Comparison of ENCODE assay signal across 35 cellular contexts in the genomic region with DNA sequence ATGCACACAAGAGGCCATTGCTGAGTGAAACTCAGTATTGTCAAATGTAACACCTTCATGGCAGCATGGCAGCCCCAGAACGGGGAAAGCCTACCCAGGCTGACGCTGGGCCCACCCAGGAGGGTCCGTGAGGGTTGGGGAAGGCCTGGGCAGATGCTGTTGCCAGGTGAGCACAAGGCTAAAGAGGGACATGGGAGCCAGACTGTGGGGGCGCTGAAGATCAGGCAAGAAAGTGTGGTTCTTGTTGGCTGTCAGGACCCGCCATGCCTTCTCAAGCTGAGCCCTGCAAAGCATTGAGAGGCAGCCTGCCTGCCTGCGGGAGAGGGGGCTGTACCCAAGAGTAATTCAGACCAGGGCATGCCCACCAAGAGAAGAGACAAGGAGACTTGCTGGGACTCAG.
"Had no signal": no experiment of that assay in that cellular context is flagged by ENCODE, and none has a peak within 500 bp of the region (broad histone marks: within the 10 kb centered on the region; RNA-seq: fewer than 3 reads in every experiment).

No MANE protein-coding gene starts in this region.

- H3K27ac ChIP-seq: brain microvascular endothelial cell, KMS-11, PC-9, VCaP had no signal

- H3K36me3 ChIP-seq: brain microvascular endothelial cell had no signal

- ATAC-seq: activated CD8-positive, alpha-beta memory T cell treated with anti-CD3 and anti-CD28 coated beads, Interleukin-2, amount 10 ng/mL, durations not matched to agents 7 days and 5 days; Right ventricle myocardium inferior had no signal

- DNase-seq: activated CD4-positive, alpha-beta memory T cell treated with anti-CD3 and anti-CD28 coated beads, Interleukin-2, amount 10 ng/mL, durations not matched to agents 7 days and 5 days; activated CD4-positive, alpha-beta T cell treated with anti-CD3 and anti-CD28 coated beads for 1 hour; activated CD4-positive, alpha-beta T cell treated with anti-CD3 and anti-CD28 coated beads for 48 hours; activated CD4-positive, CD25-positive, alpha-beta regulatory T cell; activated CD8-positive, alpha-beta memory T cell treated with anti-CD3 and anti-CD28 coated beads for 24 hours; activated CD8-positive, alpha-beta memory T cell treated with anti-CD3 and anti-CD28 coated beads, Interleukin-2, amount 10 ng/mL, durations not matched to agents 7 days and 5 days; activated CD8-positive, alpha-beta memory T cell treated with anti-CD3 and anti-CD28 coated beads, Interleukin-2, amount 50 U/mL, for 48 hours; activated effector memory CD4-positive, alpha-beta T cell treated with Interleukin-2 at 50 U/mL for 16 hours; activated naive CD4-positive, alpha-beta T cell treated with anti-CD3 and anti-CD28 coated beads, Interleukin-2, amount 50 U/mL, for 16 hours; activated naive CD8-positive, alpha-beta T cell treated with anti-CD3 and anti-CD28 coated beads for 36 hours; activated T-cell treated with anti-CD3 and anti-CD28 coated beads, Interleukin-2, amount 50 U/mL, for 48 hours; amniotic stem cell; aorta; brain microvascular endothelial cell; MM.1S; NCI-H1092 treated with DMSO at 0.1 percent for 48 hours; NCI-H1417; NCI-H146; NCI-H187; NCI-H2029 treated with DMSO at 0.1 percent for 48 hours; NCI-H2107; NCI-H2171; NCI-H510A; NCI-H526; NCI-H748 treated with DMSO at 0.1 percent for 48 hours; NK-92 treated with Interleukin-12 subunit alpha and Interleukin-12 subunit beta, amount 100 ng/mL, for 24 hours; PC-9; SW 1271; T-helper 1 cell; T-helper 2 cell; T-helper 9 cell had no signal

- H3K27me3 Mint-ChIP-seq: activated CD4-positive, alpha-beta memory T cell treated with anti-CD3 and anti-CD28 coated beads, Interleukin-2, amount 10 ng/mL, durations not matched to agents 7 days and 5 days; activated CD8-positive, alpha-beta memory T cell treated with anti-CD3 and anti-CD28 coated beads, Interleukin-2, amount 10 ng/mL, durations not matched to agents 7 days and 5 days; activated naive CD8-positive, alpha-beta T cell treated with anti-CD3 and anti-CD28 coated beads for 36 hours had no signal

- H3K4me3 Mint-ChIP-seq: activated CD4-positive, alpha-beta memory T cell treated with anti-CD3 and anti-CD28 coated beads, Interleukin-2, amount 10 ng/mL, durations not matched to agents 7 days and 5 days; activated CD8-positive, alpha-beta memory T cell treated with anti-CD3 and anti-CD28 coated beads, Interleukin-2, amount 10 ng/mL, durations not matched to agents 7 days and 5 days; activated naive CD8-positive, alpha-beta T cell treated with anti-CD3 and anti-CD28 coated beads for 36 hours; central memory CD8-positive, alpha-beta T cell had no signal

- H3K9me3 Mint-ChIP-seq: activated CD4-positive, alpha-beta memory T cell treated with anti-CD3 and anti-CD28 coated beads, Interleukin-2, amount 10 ng/mL, durations not matched to agents 7 days and 5 days; activated naive CD8-positive, alpha-beta T cell treated with anti-CD3 and anti-CD28 coated beads for 36 hours; central memory CD8-positive, alpha-beta T cell had no signal

- H2AFZ ChIP-seq: PC-9 had no signal

- H3K36me3 Mint-ChIP-seq: activated CD8-positive, alpha-beta memory T cell treated with anti-CD3 and anti-CD28 coated beads, Interleukin-2, amount 10 ng/mL, durations not matched to agents 7 days and 5 days; activated naive CD8-positive, alpha-beta T cell treated with anti-CD3 and anti-CD28 coated beads for 36 hours had no signal

- H3K4me2 ChIP-seq: KMS-11, PC-9 had no signal

- H3K27ac Mint-ChIP-seq: activated CD4-positive, alpha-beta memory T cell treated with anti-CD3 and anti-CD28 coated beads, Interleukin-2, amount 10 ng/mL, durations not matched to agents 7 days and 5 days; activated CD8-positive, alpha-beta memory T cell treated with anti-CD3 and anti-CD28 coated beads, Interleukin-2, amount 10 ng/mL, durations not matched to agents 7 days and 5 days; activated naive CD8-positive, alpha-beta T cell treated with anti-CD3 and anti-CD28 coated beads for 36 hours had no signal

- H3K4me3 ChIP-seq: PC-9 had no signal

- H3K27me3 ChIP-seq: brain microvascular endothelial cell had no signal

- H3K4me1 Mint-ChIP-seq: activated CD4-positive, alpha-beta memory T cell treated with anti-CD3 and anti-CD28 coated beads, Interleukin-2, amount 10 ng/mL, durations not matched to agents 7 days and 5 days; activated CD8-positive, alpha-beta memory T cell treated with anti-CD3 and anti-CD28 coated beads, Interleukin-2, amount 10 ng/mL, durations not matched to agents 7 days and 5 days; activated naive CD8-positive, alpha-beta T cell treated with anti-CD3 and anti-CD28 coated beads for 36 hours; central memory CD8-positive, alpha-beta T cell had no signal
